ENCODE assay signal across 11 cellular contexts in the genomic region with DNA sequence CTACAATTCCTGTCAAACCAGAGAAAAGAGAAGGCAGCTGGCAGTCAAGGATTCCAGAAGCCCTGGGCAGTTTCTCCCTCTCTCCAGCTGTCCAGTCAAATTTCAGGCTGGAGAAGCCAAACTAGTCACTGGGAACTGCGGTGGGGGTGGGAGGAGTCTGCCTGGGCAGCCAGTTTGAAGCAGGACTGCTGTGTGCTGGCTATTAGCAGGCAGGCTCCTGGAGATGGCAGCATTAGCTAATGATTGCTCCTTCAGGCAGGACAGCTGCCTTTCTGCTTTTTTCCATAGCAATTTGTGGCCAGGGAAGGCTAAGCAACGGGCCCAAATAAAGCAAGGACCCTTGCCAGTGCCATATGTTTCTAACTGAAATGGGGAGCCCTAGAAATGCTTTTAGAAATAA. TPM values are rescaled to one million over a fixed set of nuclear protein-coding genes. Genes with fewer than 3 reads are reported as not detected.
A peak's percentile ranks its signal among the peaks of the same experiment; 100 is the strongest.
DNase-seq lines count a peak whose midpoint lies in the region; ATAC-seq and TF ChIP-seq lines count a peak whose summit lies in the region.
"Had no signal": no experiment of that assay in that cellular context is flagged by ENCODE, and none has a peak within 500 bp of the region (broad histone marks: within the 10 kb centered on the region; RNA-seq: fewer than 3 reads in every experiment).

No MANE protein-coding gene starts in this region.

- H3K4me1 ChIP-seq in thyroid gland = peaks cover 4 to 5% of the 10 kb centered on the region in 2 donors

- CTCF ChIA-PET in WTC11 (lab: Charles Lee) = interaction anchor here (0.6 to 1.1 kb wide), 2 partner anchors 10 to 812 kb away, joined by 3 to 4 read pairs; no protein-coding TSS in a partner anchor

- WGBS in thyroid gland, 2 donors = 10% methylated on average over 2 of the region's 2 CpGs; no CpG with 5 or more reads in 1 of the 2 donors

- H3K27me3 Mint-ChIP-seq in WTC11 (ENCODE audit: low read depth) = no peaks in the 10 kb centered on the region
- H3K27me3 Mint-ChIP-seq: activated CD4-positive, alpha-beta T cell treated with anti-CD3 and anti-CD28 coated beads, Interleukin-2, amount 10 ng/mL, durations not matched to agents 24 days and 14 days had no signal

- no peaks in the 10 kb centered on the region for H3K36me3 Mint-ChIP-seq in WTC11

- H3K4me3 ChIP-seq in thyroid gland (replicated peaks in 1 of 3) = no peak overlapping the region

- H3K27ac ChIP-seq in thyroid gland = no peak overlapping the region

- ATAC-seq in WTC11 = peak; percentile 99
- ATAC-seq in HG02798 (IDR thresholded peaks at IDR 0.05; ENCODE audit: poor library complexity, unreplicated experiment) = no peak
- no peak for ATAC-seq in HG03432 (IDR thresholded peaks at IDR 0.05; ENCODE audit: unreplicated experiment)
- no peak for ATAC-seq in GM21515 (IDR thresholded peaks at IDR 0.05; ENCODE audit: unreplicated experiment)

- H3K27ac Mint-ChIP-seq in WTC11 = no peak overlapping the region
- H3K27ac Mint-ChIP-seq: activated CD4-positive, alpha-beta T cell treated with anti-CD3 and anti-CD28 coated beads, Interleukin-2, amount 10 ng/mL, durations not matched to agents 24 days and 14 days had no signal

- POLR2A ChIA-PET in WTC11 (lab: Charles Lee) = interaction anchor here (0.6 kb wide), 1 partner anchor 166 kb away, joined by 4 read pairs; no protein-coding TSS in a partner anchor

- H3K36me3 ChIP-seq in thyroid gland = no peaks in the 10 kb centered on the region

- TF ChIP-seq POLR2A in thyroid gland (IDR thresholded peaks at IDR 0.05) = peak in 1 of 2 donors; percentile 37

- no peaks in the 10 kb centered on the region for H3K9me3 ChIP-seq in thyroid gland

- H3K4me3 Mint-ChIP-seq in WTC11 = no peak overlapping the region
- H3K4me3 Mint-ChIP-seq: activated CD4-positive, alpha-beta T cell treated with anti-CD3 and anti-CD28 coated beads, Interleukin-2, amount 10 ng/mL, durations not matched to agents 24 days and 14 days had no signal

- peaks cover 3% of the 10 kb centered on the region; the same call in 1 of the 2 replicates for H3K4me1 Mint-ChIP-seq in WTC11
- H3K4me1 Mint-ChIP-seq: activated CD4-positive, alpha-beta T cell treated with anti-CD3 and anti-CD28 coated beads, Interleukin-2, amount 10 ng/mL, durations not matched to agents 24 days and 14 days had no signal

- DNase-seq in DMS53 (lab: John Stamatoyannopoulos, UW) = peak; percentile 43
- DNase-seq in DMS53 treated with DMSO at 0.1 percent for 48 hours (lab: John Stamatoyannopoulos, UW; ENCODE audit: unreplicated experiment) = no peak
- DNase-seq in WTC11 (ENCODE audit: low spot score) = peak; percentile 58
- DNase-seq in iris pigment epithelial cell (ENCODE audit: low read depth) = peak; percentile 41
- DNase-seq in thyroid gland = peak; percentile 71 to 78
- DNase-seq: 8988T; activated CD4-positive, alpha-beta T cell treated with anti-CD3 and anti-CD28 coated beads, Interleukin-2, amount 10 ng/mL, durations not matched to agents 24 days and 14 days; NCI-H187 treated with DMSO at 0.1 percent for 48 hours had no signal

- H3K27me3 ChIP-seq in thyroid gland = no peaks in the 10 kb centered on the region

- intact Hi-C loops in thyroid gland (cut with DNase I) = no loop called here

- no peaks in the 10 kb centered on the region for H3K9me3 Mint-ChIP-seq in WTC11
- H3K9me3 Mint-ChIP-seq: activated CD4-positive, alpha-beta T cell treated with anti-CD3 and anti-CD28 coated beads, Interleukin-2, amount 10 ng/mL, durations not matched to agents 24 days and 14 days had no signal

- TF ChIP-seq CTCF in WTC11 (IDR thresholded peaks at IDR 0.05) (no peak), thyroid gland (IDR thresholded peaks at IDR 0.05) (peak in 3 of 6 experiments; percentile 38 to 60 (median 48))

TF ChIP-seq in WTC11, 78 proteins besides CTCF, POLR2A, EP300 and RAD21:
- TF ChIP-seq, protein P1, sequence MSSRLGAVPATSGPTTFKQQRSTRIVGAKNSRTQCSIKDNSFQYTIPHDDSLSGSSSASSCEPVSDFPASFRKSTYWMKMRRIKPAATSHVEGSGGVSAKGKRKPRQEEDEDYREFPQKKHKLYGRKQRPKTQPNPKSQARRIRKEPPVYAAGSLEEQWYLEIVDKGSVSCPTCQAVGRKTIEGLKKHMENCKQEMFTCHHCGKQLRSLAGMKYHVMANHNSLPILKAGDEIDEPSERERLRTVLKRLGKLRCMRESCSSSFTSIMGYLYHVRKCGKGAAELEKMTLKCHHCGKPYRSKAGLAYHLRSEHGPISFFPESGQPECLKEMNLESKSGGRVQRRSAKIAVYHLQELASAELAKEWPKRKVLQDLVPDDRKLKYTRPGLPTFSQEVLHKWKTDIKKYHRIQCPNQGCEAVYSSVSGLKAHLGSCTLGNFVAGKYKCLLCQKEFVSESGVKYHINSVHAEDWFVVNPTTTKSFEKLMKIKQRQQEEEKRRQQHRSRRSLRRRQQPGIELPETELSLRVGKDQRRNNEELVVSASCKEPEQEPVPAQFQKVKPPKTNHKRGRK (CRISPR knock-in tag; IDR thresholded peaks at IDR 0.05; ENCODE audit: borderline replicate concordance) = no peak
- TF ChIP-seq ZNF671 (CRISPR knock-in tag; IDR thresholded peaks at IDR 0.05) (no peak), ZNF263 (CRISPR knock-in tag; IDR thresholded peaks at IDR 0.05; ENCODE audit: low read depth) (no peak)
- TF ChIP-seq, protein P2, sequence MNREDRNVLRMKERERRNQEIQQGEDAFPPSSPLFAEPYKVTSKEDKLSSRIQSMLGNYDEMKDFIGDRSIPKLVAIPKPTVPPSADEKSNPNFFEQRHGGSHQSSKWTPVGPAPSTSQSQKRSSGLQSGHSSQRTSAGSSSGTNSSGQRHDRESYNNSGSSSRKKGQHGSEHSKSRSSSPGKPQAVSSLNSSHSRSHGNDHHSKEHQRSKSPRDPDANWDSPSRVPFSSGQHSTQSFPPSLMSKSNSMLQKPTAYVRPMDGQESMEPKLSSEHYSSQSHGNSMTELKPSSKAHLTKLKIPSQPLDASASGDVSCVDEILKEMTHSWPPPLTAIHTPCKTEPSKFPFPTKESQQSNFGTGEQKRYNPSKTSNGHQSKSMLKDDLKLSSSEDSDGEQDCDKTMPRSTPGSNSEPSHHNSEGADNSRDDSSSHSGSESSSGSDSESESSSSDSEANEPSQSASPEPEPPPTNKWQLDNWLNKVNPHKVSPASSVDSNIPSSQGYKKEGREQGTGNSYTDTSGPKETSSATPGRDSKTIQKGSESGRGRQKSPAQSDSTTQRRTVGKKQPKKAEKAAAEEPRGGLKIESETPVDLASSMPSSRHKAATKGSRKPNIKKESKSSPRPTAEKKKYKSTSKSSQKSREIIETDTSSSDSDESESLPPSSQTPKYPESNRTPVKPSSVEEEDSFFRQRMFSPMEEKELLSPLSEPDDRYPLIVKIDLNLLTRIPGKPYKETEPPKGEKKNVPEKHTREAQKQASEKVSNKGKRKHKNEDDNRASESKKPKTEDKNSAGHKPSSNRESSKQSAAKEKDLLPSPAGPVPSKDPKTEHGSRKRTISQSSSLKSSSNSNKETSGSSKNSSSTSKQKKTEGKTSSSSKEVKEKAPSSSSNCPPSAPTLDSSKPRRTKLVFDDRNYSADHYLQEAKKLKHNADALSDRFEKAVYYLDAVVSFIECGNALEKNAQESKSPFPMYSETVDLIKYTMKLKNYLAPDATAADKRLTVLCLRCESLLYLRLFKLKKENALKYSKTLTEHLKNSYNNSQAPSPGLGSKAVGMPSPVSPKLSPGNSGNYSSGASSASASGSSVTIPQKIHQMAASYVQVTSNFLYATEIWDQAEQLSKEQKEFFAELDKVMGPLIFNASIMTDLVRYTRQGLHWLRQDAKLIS (CRISPR knock-in tag; IDR thresholded peaks at IDR 0.05; ENCODE audit: borderline replicate concordance) = no peak

RNA-seq across cellular contexts. Expression of gene FGF13, which starts 44.7 kb away (rescaled TPM):
- total RNA-seq in WTC11 (2021) (32.1 to 32.7 TPM (median 32.2 TPM) in 3 replicates), thyroid gland (1 to 10 TPM; 2.3 to 9.2 (median 4.5) TPM)
- total RNA-seq: activated CD4-positive, alpha-beta T cell treated with anti-CD3 and anti-CD28 coated beads, Interleukin-2, amount 10 ng/mL, durations not matched to agents 24 days and 14 days had no signal
